In the genomic region with DNA sequence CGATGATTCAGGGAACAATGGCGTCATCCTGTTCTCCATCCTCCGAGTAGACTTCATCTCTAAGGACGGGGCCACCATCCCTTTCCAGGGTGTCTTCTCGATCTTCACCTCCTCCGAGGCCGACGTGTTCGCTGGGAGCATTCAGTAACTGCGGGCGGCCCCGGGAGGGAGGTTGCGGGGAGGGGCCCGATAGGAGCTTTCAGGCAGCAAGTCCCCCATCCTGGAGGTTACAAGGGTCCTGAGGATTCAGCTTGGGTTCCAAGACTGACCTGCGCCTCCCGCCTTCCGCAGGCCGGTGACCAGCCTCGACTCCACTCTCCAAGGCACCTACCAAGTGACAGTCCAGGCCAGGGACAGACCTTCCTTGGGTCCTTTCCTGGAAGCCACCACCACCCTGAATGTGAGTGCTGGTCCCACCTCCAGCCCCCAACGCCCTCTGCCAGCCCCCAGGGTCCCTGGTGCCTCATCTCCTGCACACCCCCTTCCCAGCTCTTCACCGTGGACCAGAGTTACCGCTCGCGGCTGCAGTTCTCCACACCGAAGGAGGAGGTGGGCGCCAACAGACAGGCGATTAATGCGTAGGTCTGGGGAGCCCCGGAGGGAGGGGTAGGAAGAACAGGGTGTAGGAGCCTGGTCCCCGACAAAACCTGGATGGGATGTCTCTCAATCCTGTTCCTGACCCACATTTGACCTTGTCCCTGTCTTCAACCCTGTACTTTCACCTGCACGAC, we compare ENCODE assay signal across 31 cellular contexts. TPM values are rescaled to one million over a fixed set of nuclear protein-coding genes. Genes with fewer than 3 reads are reported as not detected.
"Had no signal": no experiment of that assay in that cellular context is flagged by ENCODE, and none has a peak within 500 bp of the region (broad histone marks: within the 10 kb centered on the region; RNA-seq: fewer than 3 reads in every experiment).

No MANE protein-coding gene starts in this region.

- H3K27me3 ChIP-seq: brain microvascular endothelial cell had no signal

- ATAC-seq: activated CD8-positive, alpha-beta memory T cell treated with anti-CD3 and anti-CD28 coated beads, Interleukin-2, amount 10 ng/mL, durations not matched to agents 7 days and 5 days; activated naive CD8-positive, alpha-beta T cell treated with anti-CD3 and anti-CD28 coated beads, Interleukin-2, amount 50 U/mL, for 24 hours had no signal

- H3K36me3 ChIP-seq: brain microvascular endothelial cell had no signal

- H3K4me2 ChIP-seq: PC-9 had no signal

- DNase-seq: activated CD4-positive, alpha-beta memory T cell treated with anti-CD3 and anti-CD28 coated beads, Interleukin-2, amount 10 ng/mL, durations not matched to agents 7 days and 5 days; activated CD4-positive, alpha-beta T cell treated with anti-CD3 and anti-CD28 coated beads for 1 hour; activated CD4-positive, alpha-beta T cell treated with anti-CD3 and anti-CD28 coated beads for 48 hours; activated CD4-positive, CD25-positive, alpha-beta regulatory T cell; activated CD8-positive, alpha-beta memory T cell treated with anti-CD3 and anti-CD28 coated beads for 24 hours; activated CD8-positive, alpha-beta memory T cell treated with anti-CD3 and anti-CD28 coated beads, Interleukin-2, amount 10 ng/mL, durations not matched to agents 7 days and 5 days; activated CD8-positive, alpha-beta memory T cell treated with anti-CD3 and anti-CD28 coated beads, Interleukin-2, amount 50 U/mL, for 48 hours; activated effector memory CD4-positive, alpha-beta T cell treated with Interleukin-2 at 50 U/mL for 16 hours; activated naive CD4-positive, alpha-beta T cell treated with anti-CD3 and anti-CD28 coated beads, Interleukin-2, amount 10 ng/mL, durations not matched to agents 7 days and 5 days; activated naive CD8-positive, alpha-beta T cell treated with anti-CD3 and anti-CD28 coated beads, Interleukin-2, amount 50 U/mL, for 24 hours; activated T-cell treated with anti-CD3 and anti-CD28 coated beads, Interleukin-2, amount 50 U/mL, for 48 hours; aorta; brain microvascular endothelial cell; central memory CD4-positive, alpha-beta T cell; Karpas-422; NCI-H1105; NCI-H1417 treated with DMSO at 0.1 percent for 48 hours; NCI-H187 treated with DMSO at 0.1 percent for 48 hours; NCI-H2081 treated with DMSO at 0.1 percent for 48 hours; NCI-H345; NCI-H524 treated with DMSO at 0.1 percent for 48 hours; PC-9; Right ventricle myocardium superior; SW 1271; T-helper 1 cell; T-helper 2 cell; T-helper 9 cell had no signal

- H2AFZ ChIP-seq: PC-9 had no signal

- H3K4me3 ChIP-seq: PC-9 had no signal

- H3K27ac ChIP-seq: brain microvascular endothelial cell, PC-9, RWPE1, VCaP had no signal

RNA-seq across cellular contexts. Expression of a gene that starts 40.1 kb away (rescaled TPM):
- total RNA-seq: aorta, NCI-H460, PC-9 had no signal

RNA-seq across cellular contexts. Expression of a gene that starts 41.1 kb away (rescaled TPM):
- total RNA-seq: activated CD4-positive, alpha-beta memory T cell treated with anti-CD3 and anti-CD28 coated beads, Interleukin-2, amount 10 ng/mL, durations not matched to agents 7 days and 5 days; activated CD8-positive, alpha-beta memory T cell treated with anti-CD3 and anti-CD28 coated beads, Interleukin-2, amount 10 ng/mL, durations not matched to agents 7 days and 5 days; aorta; MCF 10A; PC-9; Right ventricle myocardium superior had no signal
- polyA plus RNA-seq: aorta had no signal

RNA-seq across cellular contexts. Expression of a gene that starts 41.3 kb away (rescaled TPM):
- total RNA-seq: activated CD4-positive, alpha-beta memory T cell treated with anti-CD3 and anti-CD28 coated beads, Interleukin-2, amount 10 ng/mL, durations not matched to agents 7 days and 5 days; activated CD8-positive, alpha-beta memory T cell treated with anti-CD3 and anti-CD28 coated beads, Interleukin-2, amount 10 ng/mL, durations not matched to agents 7 days and 5 days; aorta; MCF 10A; NCI-H460; PC-9; Right ventricle myocardium superior had no signal
- polyA plus RNA-seq: aorta had no signal
